In the genomic region with DNA sequence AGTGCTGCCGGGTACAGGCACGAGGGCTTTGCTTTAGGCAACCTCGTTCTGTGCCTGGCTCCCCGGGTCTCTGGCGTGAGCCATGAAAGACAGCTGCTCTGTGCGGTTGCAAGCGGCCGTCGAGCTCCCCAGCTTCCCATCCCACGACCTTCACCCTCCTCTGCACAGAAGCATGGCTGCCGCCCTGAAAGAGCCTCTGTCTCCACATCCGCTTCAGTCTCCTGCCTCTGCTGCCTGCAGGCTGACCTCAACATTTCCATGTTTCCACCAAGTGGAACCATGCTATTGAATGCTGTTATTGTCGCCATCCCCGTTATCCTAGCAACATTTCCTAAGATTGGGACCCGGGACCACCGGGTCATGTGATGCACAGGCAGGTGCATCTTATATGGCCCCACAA, we compare ENCODE assay signal across 14 cellular contexts. TPM values are rescaled to one million over a fixed set of nuclear protein-coding genes. Genes with fewer than 3 reads are reported as not detected.
DNase-seq lines count a peak whose midpoint lies in the region; ATAC-seq, FAIRE-seq and TF ChIP-seq lines count a peak whose summit lies in the region.
"Had no signal": no experiment of that assay in that cellular context is flagged by ENCODE, and none has a peak within 500 bp of the region (broad histone marks: within the 10 kb centered on the region; RNA-seq: fewer than 3 reads in every experiment).

No MANE protein-coding gene starts in this region.

- peak; percentile 48 for ATAC-seq in HG02798 (IDR thresholded peaks at IDR 0.05; ENCODE audit: poor library complexity, unreplicated experiment)
- ATAC-seq in HG02763 (IDR thresholded peaks at IDR 0.05; ENCODE audit: unreplicated experiment) = no peak
- ATAC-seq in gastrocnemius medialis = no peak
- ATAC-seq: activated T-cell treated with anti-CD3 and anti-CD28 coated beads, Interleukin-2, amount 50 U/mL, for 72 hours had no signal

- no peaks in the 10 kb centered on the region for H3K27me3 ChIP-seq in gastrocnemius medialis
- H3K27me3 ChIP-seq: uterus had no signal

- intact Hi-C loops in gastrocnemius medialis (cut with DNase I; ENCODE audit: low total_unique reads) = no loop called here

- in situ Hi-C loops in gastrocnemius medialis (cut with MboI; ENCODE audit: low sequenced_read_pairs in 4 of 4) = no loop called here

- H3K27ac ChIP-seq in caudate nucleus (ENCODE audit: low read depth, low read length) (peak overlapping the region; percentile 77), gastrocnemius medialis (no peak overlapping the region)
- H3K27ac ChIP-seq: epithelial cell of prostate, uterus had no signal

- peak; percentile 89 for FAIRE-seq in GM18507 (lab: Jason Lieb, UNC)

- peak; percentile 25 for DNase-seq in GM18507 (ENCODE audit: extremely low spot score, insufficient read length, low read depth)
- peak in 28 of 61 donors; percentile 7 to 53 (median 23) for DNase-seq in caudate nucleus (lab: John Stamatoyannopoulos, UW)
- DNase-seq in retina = peak; percentile 52
- DNase-seq in NCI-H1417 (lab: John Stamatoyannopoulos, UW) = no peak
- DNase-seq in gastrocnemius medialis = no peak
- DNase-seq in stimulated activated CD4-positive, alpha-beta T cell treated with anti-CD3 and anti-CD28 coated beads, Interleukin-12 subunit alpha, Interleukin-12 subunit beta, amount 100 ng/mL, for 4 hours = no peak
- DNase-seq: activated T-cell treated with anti-CD3 and anti-CD28 coated beads, Interleukin-2, amount 50 U/mL, for 72 hours; MV-4-11; SHP77 treated with DMSO at 0.1 percent for 48 hours; uterus had no signal

- no peaks in the 10 kb centered on the region for H3K9me3 ChIP-seq in gastrocnemius medialis
- H3K9me3 ChIP-seq: HAP-1, uterus had no signal

- H3K4me3 ChIP-seq in gastrocnemius medialis = no peak overlapping the region
- H3K4me3 ChIP-seq: HAP-1, uterus had no signal

- H3K36me3 ChIP-seq in gastrocnemius medialis = no peaks in the 10 kb centered on the region
- H3K36me3 ChIP-seq: uterus had no signal

- TF ChIP-seq POLR2A in gastrocnemius medialis (IDR thresholded peaks at IDR 0.05) = no peak

- H3K4me1 ChIP-seq in gastrocnemius medialis = no peaks in the 10 kb centered on the region
- H3K4me1 ChIP-seq: HAP-1, uterus had no signal

- no peak for TF ChIP-seq CTCF in gastrocnemius medialis (IDR thresholded peaks at IDR 0.05 in 4 of 5, conservative IDR thresholded peaks at IDR 0.05 in 1 of 5)

RNA-seq across cellular contexts. Expression of gene KDM2B, which starts 57.1 kb away (rescaled TPM):
- 1 to 10 TPM; 4.8 to 9.4 (median 8.3) TPM for total RNA-seq in gastrocnemius medialis

Comparison
In these comparisons a context has a peak if more than half of its experiments do, and no peak if none do; other contexts are left out.
1. DNase-seq: peak in GM18507 (single experiment) and retina (single experiment); none in NCI-H1417 (0 of 3), gastrocnemius medialis (0 of 2) and stimulated activated CD4-positive, alpha-beta T cell treated with anti-CD3 and anti-CD28 coated beads, Interleukin-12 subunit alpha, Interleukin-12 subunit beta, amount 100 ng/mL, for 4 hours (single experiment).